In genomic region chr16:27326738-27327585, GRCh38 we compare ENCODE assay signal across 1 cellular context.
TF ChIP-seq lines count a peak whose summit lies in the region.

No MANE protein-coding gene starts in this region.

TF ChIP-seq in HCT116, 20 proteins besides CTCF, POLR2A, EP300 and RAD21 (continued from another document):
- TF ChIP-seq REST (IDR thresholded peaks at IDR 0.05; ENCODE audit: low read depth) (no peak), EZH2phosphoT487 (IDR thresholded peaks at IDR 0.05; ENCODE audit: borderline replicate concordance) (no peak), TCF7L2 (IDR thresholded peaks at IDR 0.05; ENCODE audit: borderline replicate concordance, extremely low read depth, insufficient read depth, insufficient read length) (no peak), EZH2 (IDR thresholded peaks at IDR 0.05) (no peak), SRF (IDR thresholded peaks at IDR 0.05; ENCODE audit: low read depth) (no peak)
